4 cellular contexts compared by ENCODE assay signal in the genomic region with DNA sequence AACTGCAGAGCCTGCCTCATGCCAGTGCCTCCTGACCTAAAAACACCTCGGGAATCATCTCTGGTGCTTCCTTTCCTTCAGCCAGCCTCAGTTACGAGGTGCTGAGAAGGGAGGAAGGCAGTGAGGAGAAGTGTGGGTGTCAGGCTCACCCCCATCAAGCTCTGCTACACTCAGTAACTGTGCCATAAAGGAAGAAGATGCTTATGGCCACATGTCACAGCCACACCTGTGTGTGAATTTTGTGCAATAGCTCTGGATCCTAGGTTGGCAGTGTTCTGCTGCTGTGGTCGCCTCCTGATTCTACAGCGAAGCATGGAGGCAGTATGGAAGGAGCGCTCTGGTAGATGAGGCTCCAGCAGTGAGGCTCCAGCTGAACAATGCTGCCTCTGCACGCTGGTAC. TPM values are rescaled to one million over a fixed set of nuclear protein-coding genes. Genes with fewer than 3 reads are reported as not detected.
"Had no signal": no experiment of that assay in that cellular context is flagged by ENCODE, and none has a peak within 500 bp of the region (broad histone marks: within the 10 kb centered on the region; RNA-seq: fewer than 3 reads in every experiment).

No MANE protein-coding gene starts in this region.

RNA-seq across cellular contexts. Expression of gene LRRC61, which starts 34.3 kb away (rescaled TPM):
- total RNA-seq: LHCN-M2, M059J had no signal

RNA-seq across cellular contexts. Expression of gene ACTR3C, which starts 34.5 kb away (rescaled TPM):
- total RNA-seq: LHCN-M2, M059J, NCI-H460 had no signal

RNA-seq across cellular contexts. Expression of gene RARRES2, which starts 52.6 kb away (rescaled TPM):
- total RNA-seq: MCF 10A, NCI-H460 had no signal
